24 cellular contexts compared by ENCODE assay signal in genomic region chr10:71448146-71448545, GRCh38. TPM values are rescaled to one million over a fixed set of nuclear protein-coding genes. Genes with fewer than 3 reads are reported as not detected.
"Had no signal": no experiment of that assay in that cellular context is flagged by ENCODE, and none has a peak within 500 bp of the region (broad histone marks: within the 10 kb centered on the region; RNA-seq: fewer than 3 reads in every experiment).

No MANE protein-coding gene starts in this region.

- DNase-seq: activated B cell treated with CpG ODN at 0.5 μM for 24 hours; activated CD4-positive, alpha-beta memory T cell treated with anti-CD3 and anti-CD28 coated beads for 36 hours; activated CD4-positive, alpha-beta T cell treated with anti-CD3 and anti-CD28 coated beads for 1 hour; activated CD4-positive, alpha-beta T cell treated with anti-CD3 and anti-CD28 coated beads, Interleukin-2, amount 10 ng/mL, durations not matched to agents 7 days and 5 days; activated CD8-positive, alpha-beta memory T cell treated with anti-CD3 and anti-CD28 coated beads for 24 hours; activated gamma-delta T cell; activated naive CD4-positive, alpha-beta T cell treated with anti-CD3 and anti-CD28 coated beads for 36 hours; activated T-cell treated with anti-CD3 and anti-CD28 coated beads, Interleukin-2, amount 50 U/mL, for 48 hours; amygdala; Karpas-422; NCI-H1436 treated with DMSO at 0.1 percent for 48 hours; NCI-H1930; NCI-H446; NCI-H526 treated with DMSO at 0.1 percent for 48 hours; NCI-H82; T-cell; T-helper 2 cell; T1000 had no signal

- H3K4me3 ChIP-seq: K562, SK-N-MC had no signal

- ATAC-seq: activated T-helper 17 cell treated with anti-CD3 and anti-CD28 coated beads, Interleukin-2, amount 50 U/mL, for 72 hours; K562; T-cell had no signal

- FAIRE-seq: astrocyte, K562, TTC549 had no signal

- H3K27ac ChIP-seq: SK-N-MC had no signal

RNA-seq across cellular contexts. Expression of gene CDH23, which starts 51.4 kb away (rescaled TPM):
- total RNA-seq: astrocyte, RPMI7951 had no signal
